18 cellular contexts compared by ENCODE assay signal in genomic region chr5:179413086-179413690, GRCh38.
"Had no signal": no experiment of that assay in that cellular context is flagged by ENCODE, and none has a peak within 500 bp of the region (broad histone marks: within the 10 kb centered on the region; RNA-seq: fewer than 3 reads in every experiment).

No MANE protein-coding gene starts in this region.

- H3K36me3 Mint-ChIP-seq: activated naive CD4-positive, alpha-beta T cell treated with anti-CD3 and anti-CD28 coated beads, Interleukin-2, amount 10 ng/mL, durations not matched to agents 7 days and 5 days; naive thymus-derived CD8-positive, alpha-beta T cell; stimulated activated memory B cell treated with anti-CD40 and anti-IgM and Interleukin-4, amounts not matched to agents 10 μg/mL and 1 μg/mL and 100 μg/mL, for 72 hours; T-cell had no signal

- H3K4me3 ChIP-seq: heart right ventricle, left lung, lung, right lobe of liver, transverse colon, uterus had no signal

- H3K4me3 Mint-ChIP-seq: activated naive CD4-positive, alpha-beta T cell treated with anti-CD3 and anti-CD28 coated beads, Interleukin-2, amount 10 ng/mL, durations not matched to agents 7 days and 5 days; naive thymus-derived CD8-positive, alpha-beta T cell; stimulated activated memory B cell treated with anti-CD40 and anti-IgM and Interleukin-4, amounts not matched to agents 10 μg/mL and 1 μg/mL and 100 μg/mL, for 72 hours; T-cell; T-helper 2 cell treated with Interferon-gamma antibody and Interleukin-4, amounts not matched to agents 5 μg/mL and 100 μg/mL, for 36 hours had no signal

- H3K27ac ChIP-seq: heart right ventricle, left lung, right lobe of liver, transverse colon, uterus had no signal

- H3K4me1 ChIP-seq: heart right ventricle, left lung, right lobe of liver, transverse colon, uterus had no signal

- H3K36me3 ChIP-seq: heart right ventricle, left lung, right lobe of liver, transverse colon, uterus had no signal

- H3K9me3 Mint-ChIP-seq: activated naive CD4-positive, alpha-beta T cell treated with anti-CD3 and anti-CD28 coated beads, Interleukin-2, amount 10 ng/mL, durations not matched to agents 7 days and 5 days; naive thymus-derived CD8-positive, alpha-beta T cell; T-cell; T-helper 2 cell treated with Interferon-gamma antibody and Interleukin-4, amounts not matched to agents 5 μg/mL and 100 μg/mL, for 36 hours had no signal

- H3K9me3 ChIP-seq: heart right ventricle, left lung, right lobe of liver, transverse colon, uterus had no signal

- H3K27me3 ChIP-seq: right lobe of liver, transverse colon, uterus had no signal

- DNase-seq: activated effector memory CD4-positive, alpha-beta T cell treated with anti-CD3 and anti-CD28 coated beads, Interleukin-2, amount 50 U/mL, for 16 hours; activated naive CD4-positive, alpha-beta T cell treated with anti-CD3 and anti-CD28 coated beads, Interleukin-2, amount 10 ng/mL, durations not matched to agents 7 days and 5 days; activated T-cell treated with anti-CD3 and anti-CD28 coated beads for 4 hours; amygdala; cerebellar nuclear complex; foreskin fibroblast; heart right ventricle; kidney; left lung; small intestine; T-cell; transverse colon; uterus had no signal

- ATAC-seq: left lung; naive thymus-derived CD8-positive, alpha-beta T cell; right lobe of liver; stimulated activated memory B cell treated with anti-CD40 and anti-IgM and Interleukin-4, amounts not matched to agents 10 μg/mL and 1 μg/mL and 100 μg/mL, for 72 hours; T-cell had no signal

- H3K4me1 Mint-ChIP-seq: activated naive CD4-positive, alpha-beta T cell treated with anti-CD3 and anti-CD28 coated beads, Interleukin-2, amount 10 ng/mL, durations not matched to agents 7 days and 5 days; naive thymus-derived CD8-positive, alpha-beta T cell; stimulated activated memory B cell treated with anti-CD40 and anti-IgM and Interleukin-4, amounts not matched to agents 10 μg/mL and 1 μg/mL and 100 μg/mL, for 72 hours; T-cell had no signal

- H3K27me3 Mint-ChIP-seq: activated naive CD4-positive, alpha-beta T cell treated with anti-CD3 and anti-CD28 coated beads, Interleukin-2, amount 10 ng/mL, durations not matched to agents 7 days and 5 days had no signal

- H3K27ac Mint-ChIP-seq: activated naive CD4-positive, alpha-beta T cell treated with anti-CD3 and anti-CD28 coated beads, Interleukin-2, amount 10 ng/mL, durations not matched to agents 7 days and 5 days; stimulated activated memory B cell treated with anti-CD40 and anti-IgM and Interleukin-4, amounts not matched to agents 10 μg/mL and 1 μg/mL and 100 μg/mL, for 72 hours; T-cell; T-helper 2 cell treated with Interferon-gamma antibody and Interleukin-4, amounts not matched to agents 5 μg/mL and 100 μg/mL, for 36 hours had no signal
